Comparison of ENCODE assay signal across 22 cellular contexts in genomic region chr2:126792993-126793392, GRCh38.
DNase-seq lines count a peak whose midpoint lies in the region; ATAC-seq and TF ChIP-seq lines count a peak whose summit lies in the region.
"Had no signal": no experiment of that assay in that cellular context is flagged by ENCODE, and none has a peak within 500 bp of the region (broad histone marks: within the 10 kb centered on the region; RNA-seq: fewer than 3 reads in every experiment).

No MANE protein-coding gene starts in this region.

- H3K36me3 ChIP-seq in Peyer's patch (no peaks in the 10 kb centered on the region), endodermal cell (ENCODE audit: control insufficient read depth, insufficient read depth, low read length) (no peaks in the 10 kb centered on the region), spleen (no peaks in the 10 kb centered on the region)
- H3K36me3 ChIP-seq: SJSA1 had no signal

- peaks cover 12% of the 10 kb centered on the region for H3K27me3 Mint-ChIP-seq in activated CD8-positive, alpha-beta memory T cell treated with anti-CD3 and anti-CD28 coated beads, Interleukin-2, amount 10 ng/mL, durations not matched to agents 7 days and 5 days
- peaks cover 6% of the 10 kb centered on the region for H3K27me3 Mint-ChIP-seq in endodermal cell (ENCODE audit: insufficient read depth)

- CTCF ChIA-PET in activated CD8-positive, alpha-beta memory T cell treated with anti-CD3 and anti-CD28 coated beads, Interleukin-2, amount 10 ng/mL, durations not matched to agents 7 days and 5 days (lab: Charles Lee), result no interaction called here

- no peak overlapping the region for H3K4me3 ChIP-seq in Peyer's patch
- no peak overlapping the region for H3K4me3 ChIP-seq in endodermal cell (ENCODE audit: low read length)
- H3K4me3 ChIP-seq in spleen, result no peak overlapping the region
- H3K4me3 ChIP-seq: A549, SJSA1 had no signal

- intact Hi-C loops in spleen (cut with DNase I; ENCODE audit: low total_unique reads), result no loop called here

- H3K9ac ChIP-seq in endodermal cell (ENCODE audit: extremely low read depth, low read length, poor library complexity, severe bottlenecking), result no peak overlapping the region

- H3K4me3 Mint-ChIP-seq in activated CD8-positive, alpha-beta memory T cell treated with anti-CD3 and anti-CD28 coated beads, Interleukin-2, amount 10 ng/mL, durations not matched to agents 7 days and 5 days, result no peak overlapping the region
- no peak overlapping the region for H3K4me3 Mint-ChIP-seq in endodermal cell
- H3K4me3 Mint-ChIP-seq: B cell, CD14-positive monocyte had no signal

- H3K9me3 ChIP-seq in Peyer's patch (no peaks in the 10 kb centered on the region), endodermal cell (ENCODE audit: control insufficient read depth, low read length) (no peaks in the 10 kb centered on the region), spleen (no peaks in the 10 kb centered on the region)
- H3K9me3 ChIP-seq: A549, SJSA1 had no signal

- no peaks in the 10 kb centered on the region for H3K36me3 Mint-ChIP-seq in activated CD8-positive, alpha-beta memory T cell treated with anti-CD3 and anti-CD28 coated beads, Interleukin-2, amount 10 ng/mL, durations not matched to agents 7 days and 5 days
- H3K36me3 Mint-ChIP-seq in endodermal cell (ENCODE audit: low read depth), result no peaks in the 10 kb centered on the region
- H3K36me3 Mint-ChIP-seq: CD14-positive monocyte had no signal

- no peak overlapping the region for H3K27ac ChIP-seq in Peyer's patch
- H3K27ac ChIP-seq in endodermal cell (ENCODE audit: low read depth, low read length), result no peak overlapping the region
- H3K27ac ChIP-seq in spleen, result no peak overlapping the region
- H3K27ac ChIP-seq: A549, SJSA1 had no signal

- no peak overlapping the region for H3K27ac Mint-ChIP-seq in activated CD8-positive, alpha-beta memory T cell treated with anti-CD3 and anti-CD28 coated beads, Interleukin-2, amount 10 ng/mL, durations not matched to agents 7 days and 5 days
- H3K27ac Mint-ChIP-seq in endodermal cell, result no peak overlapping the region
- H3K27ac Mint-ChIP-seq: B cell, CD14-positive monocyte had no signal

- no peak for TF ChIP-seq CTCF in Peyer's patch (IDR thresholded peaks at IDR 0.05)
- TF ChIP-seq CTCF in endodermal cell (conservative IDR thresholded peaks at IDR 0.05), result no peak
- no peak for TF ChIP-seq CTCF in spleen (IDR thresholded peaks at IDR 0.05 in 8 of 11, conservative IDR thresholded peaks at IDR 0.05 in 3 of 11)

- H3K27me3 ChIP-seq in Peyer's patch (no peaks in the 10 kb centered on the region), endodermal cell (ENCODE audit: control insufficient read depth, insufficient read depth, low read length, poor library complexity, severe bottlenecking) (no peaks in the 10 kb centered on the region), spleen (replicated peaks in 1 of 7) (peaks cover 0 to 61% (median 0%) of the 10 kb centered on the region in 7 donors)

- H3K9me3 Mint-ChIP-seq in activated CD8-positive, alpha-beta memory T cell treated with anti-CD3 and anti-CD28 coated beads, Interleukin-2, amount 10 ng/mL, durations not matched to agents 7 days and 5 days (ENCODE audit: low read depth), result no peaks in the 10 kb centered on the region
- peaks cover 1% of the 10 kb centered on the region for H3K9me3 Mint-ChIP-seq in endodermal cell

- DNase-seq in activated CD8-positive, alpha-beta memory T cell treated with anti-CD3 and anti-CD28 coated beads, Interleukin-2, amount 10 ng/mL, durations not matched to agents 7 days and 5 days, result peak; percentile 16
- DNase-seq in activated CD8-positive, alpha-beta memory T cell treated with anti-CD3 and anti-CD28 coated beads for 24 hours, result no peak
- DNase-seq in Peyer's patch, result peak in 2 of 3 donors; percentile 9 to 15
- DNase-seq in endodermal cell, result peak; percentile 32
- DNase-seq in spleen, result peak; percentile 40
- no peak for DNase-seq in globus pallidus (ENCODE audit: low spot score)
- DNase-seq in DMS153 (lab: John Stamatoyannopoulos, UW), result no peak
- DNase-seq: DMS53, GDM1, MM.1S, NCI-H1048, NCI-H1417 treated with DMSO at 0.1 percent for 48 hours, NCI-H187 treated with DMSO at 0.1 percent for 48 hours, NCI-H2107, NCI-H510A, NCI-H748 treated with DMSO at 0.1 percent for 48 hours had no signal

- TF ChIP-seq POLR2A in Peyer's patch (IDR thresholded peaks at IDR 0.05), result no peak
- TF ChIP-seq POLR2A in spleen (IDR thresholded peaks at IDR 0.05), result no peak

- H3K4me1 ChIP-seq in Peyer's patch (no peaks in the 10 kb centered on the region), endodermal cell (ENCODE audit: control insufficient read depth, insufficient read depth, low read length) (no peaks in the 10 kb centered on the region), spleen (no peaks in the 10 kb centered on the region)
- H3K4me1 ChIP-seq: A549, SJSA1 had no signal

- WGBS in endodermal cell (ENCODE audit: insufficient coverage in 1 of 2, insufficient read length in 1 of 2), 2 experiments, result 93 to 95% methylated on average over 4 of the region's 4 CpGs
- WGBS in spleen, 5 donors, result 85 to 95% (median 89%) methylated on average over 4 of the region's 4 CpGs

- no peaks in the 10 kb centered on the region for H3K4me1 Mint-ChIP-seq in activated CD8-positive, alpha-beta memory T cell treated with anti-CD3 and anti-CD28 coated beads, Interleukin-2, amount 10 ng/mL, durations not matched to agents 7 days and 5 days
- H3K4me1 Mint-ChIP-seq in endodermal cell, result peaks cover 4% of the 10 kb centered on the region
- H3K4me1 Mint-ChIP-seq: B cell had no signal

- no peak for ATAC-seq in activated CD8-positive, alpha-beta memory T cell treated with anti-CD3 and anti-CD28 coated beads, Interleukin-2, amount 10 ng/mL, durations not matched to agents 7 days and 5 days
- no peak for ATAC-seq in GM18519 (IDR thresholded peaks at IDR 0.05; ENCODE audit: low FRiP score, unreplicated experiment)
- ATAC-seq: A549, Panc1 had no signal

Comparison
In these comparisons a context has a peak if more than half of its experiments do, and no peak if none do; other contexts are left out.
1. DNase-seq: peak in activated CD8-positive, alpha-beta memory T cell treated with anti-CD3 and anti-CD28 coated beads, Interleukin-2, amount 10 ng/mL, durations not matched to agents 7 days and 5 days (single experiment), Peyer's patch (2 of 3), endodermal cell (single experiment) and spleen (single experiment); none in activated CD8-positive, alpha-beta memory T cell treated with anti-CD3 and anti-CD28 coated beads for 24 hours (single experiment), globus pallidus (single experiment) and DMS153 (single experiment).